ENCODE assay signal across 9 cellular contexts in the genomic region with DNA sequence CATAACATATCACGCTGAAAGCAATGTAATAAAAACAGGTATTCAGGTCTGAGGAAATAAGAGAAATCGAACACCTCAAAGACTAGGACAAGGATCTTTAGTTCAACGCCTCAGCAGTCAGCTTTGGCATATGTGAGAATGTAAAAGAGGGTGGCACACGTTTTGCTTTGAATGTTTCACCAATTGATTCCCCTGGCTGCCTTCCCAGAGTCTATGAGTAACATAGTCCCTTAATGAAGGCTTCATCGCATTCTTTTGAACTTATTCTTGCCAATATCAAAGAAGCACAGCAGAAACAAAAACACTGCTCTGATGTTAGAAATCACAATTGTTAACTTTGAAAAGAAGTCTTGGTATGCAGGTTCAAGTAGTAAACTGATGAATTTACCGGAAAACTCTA.
DNase-seq lines count a peak whose midpoint lies in the region; ATAC-seq, FAIRE-seq and TF ChIP-seq lines count a peak whose summit lies in the region.
"Had no signal": no experiment of that assay in that cellular context is flagged by ENCODE, and none has a peak within 500 bp of the region (broad histone marks: within the 10 kb centered on the region; RNA-seq: fewer than 3 reads in every experiment).

No MANE protein-coding gene starts in this region.

- FAIRE-seq in pancreas (lab: Jason Lieb, UNC), result no peak

- H3K36me3 ChIP-seq in PC-3 (ENCODE audit: low read depth, low read length) (no peaks in the 10 kb centered on the region), pancreas (no peaks in the 10 kb centered on the region)

- H4K20me1 ChIP-seq in PC-3 (ENCODE audit: low read length), result no peaks in the 10 kb centered on the region

- no peak overlapping the region for H3K4me2 ChIP-seq in PC-3 (ENCODE audit: low read length)

- H3K27me3 ChIP-seq in PC-3 (ENCODE audit: low read length) (no peaks in the 10 kb centered on the region), pancreas (no peaks in the 10 kb centered on the region)

- WGBS in pancreas, 2 donors, result 41 to 49% methylated on average over 6 of the region's 6 CpGs

- no peak overlapping the region for H2AFZ ChIP-seq in PC-3 (ENCODE audit: low read length)

- no peaks in the 10 kb centered on the region for H3K9me2 ChIP-seq in PC-3 (replicated peaks; ENCODE audit: low read length)

- H3F3A ChIP-seq in PC-3 (ENCODE audit: low read length, unreplicated experiment), result no peaks in the 10 kb centered on the region

- H3K4me3 ChIP-seq in PC-3 (ENCODE audit: low read length) (no peak overlapping the region), pancreas (no peak overlapping the region)

- no TSS peak for BruUV-seq in PC-3 (replicated peaks; lab: Mats Ljungman, UMichigan)

- POLR2A ChIA-PET in PC-3 (lab: Charles Lee; ENCODE audit: unreplicated experiment), result no interaction called here

- H3K27ac ChIP-seq in PC-3 (ENCODE audit: low read length) (no peak overlapping the region), epithelial cell of prostate (peak overlapping the region; percentile 73), pancreas (no peak overlapping the region)

- ATAC-seq in PC-3 (no peak), pancreas (peak in 3 of 4 donors; percentile 28 to 60 (median 58)), GM21576 (IDR thresholded peaks at IDR 0.05; ENCODE audit: unreplicated experiment) (no peak)

- intact Hi-C loops in PC-3 (cut with micrococcal nuclease) (no loop called here), pancreas (cut with DNase I) (no loop called here), posterior vena cava (cut with DNase I) (no loop called here)

- H3K9ac ChIP-seq in PC-3 (ENCODE audit: low read length), result no peak overlapping the region

- H3K79me2 ChIP-seq in PC-3 (ENCODE audit: low read length), result no peaks in the 10 kb centered on the region

- CTCF ChIA-PET in PC-3 (lab: Charles Lee), result no interaction called here

- H3K4me1 ChIP-seq in PC-3 (ENCODE audit: insufficient read depth, low read length) (no peaks in the 10 kb centered on the region), pancreas (peaks cover 0 to 4% (median 3%) of the 10 kb centered on the region in 3 donors)

- TF ChIP-seq CTCF in PC-3 (conservative IDR thresholded peaks at IDR 0.05; ENCODE audit: low read depth, low read length) (no peak), pancreas (IDR thresholded peaks at IDR 0.05) (no peak)

- H3K9me3 ChIP-seq in PC-3 (ENCODE audit: low read length), result no peaks in the 10 kb centered on the region
- H3K9me3 ChIP-seq in pancreas, result no peaks in the 10 kb centered on the region

- peak; percentile 45 for DNase-seq in EH (ENCODE audit: low read depth)
- peak; percentile 7 for DNase-seq in PC-3
- peak; percentile 49 for DNase-seq in epithelial cell of prostate (ENCODE audit: low read depth, low spot score)
- DNase-seq in pancreas, result peak in 2 of 6 donors; percentile 15 to 22
- no peak for DNase-seq in posterior vena cava (ENCODE audit: low spot score)
- DNase-seq in NCI-H2227 treated with DMSO at 0.1 percent for 48 hours (lab: John Stamatoyannopoulos, UW), result no peak
- DNase-seq in DMS153 (lab: John Stamatoyannopoulos, UW), result no peak
- DNase-seq: activated CD4-positive, alpha-beta T cell treated with anti-CD3 and anti-CD28 coated beads for 48 hours had no signal

Comparison
In these comparisons a context has a peak if more than half of its experiments do, and no peak if none do; other contexts are left out.
1. DNase-seq: peak in EH (single experiment), PC-3 (single experiment) and epithelial cell of prostate (single experiment); none in posterior vena cava (single experiment), NCI-H2227 treated with DMSO at 0.1 percent for 48 hours (single experiment) and DMS153 (single experiment).
2. ATAC-seq: peak in pancreas (3 of 4); none in PC-3 (single experiment) and GM21576 (single experiment).